ENCODE assay signal across 1 cellular context in genomic region chr7:2110586-2111396, GRCh38.
TF ChIP-seq lines count a peak whose summit lies in the region.

No MANE protein-coding gene starts in this region.

TF ChIP-seq in GM23338, 12 proteins besides CTCF, POLR2A, EP300 and RAD21 (continued from another document):
- TF ChIP-seq ZNF462 (CRISPR knock-in tag; IDR thresholded peaks at IDR 0.05) (no peak), EZH2 (IDR thresholded peaks at IDR 0.05; ENCODE audit: low read depth, unreplicated experiment) (no peak), POLR2AphosphoS5 (IDR thresholded peaks at IDR 0.05; ENCODE audit: low read depth) (no peak), ETS1 (IDR thresholded peaks at IDR 0.05) (no peak)
